ENCODE assay signal across 11 cellular contexts in the genomic region with DNA sequence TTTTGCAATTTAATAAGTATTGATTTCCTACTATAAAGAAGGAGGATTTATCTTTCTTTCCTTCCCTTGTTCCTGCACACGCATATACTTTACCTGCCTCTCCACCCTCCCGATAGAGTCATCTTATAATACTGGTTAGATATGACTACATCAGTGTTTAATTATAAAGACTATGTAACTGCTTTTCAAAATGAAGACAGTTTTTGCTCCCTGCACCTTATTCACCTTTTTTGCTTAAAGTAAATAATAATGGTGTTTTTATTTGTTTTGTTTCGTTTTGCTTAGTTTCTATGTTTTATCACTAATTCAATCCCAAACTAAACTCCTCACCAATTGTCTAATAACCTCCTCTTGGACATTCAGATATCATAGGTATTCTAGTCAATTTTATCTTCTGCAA.
"Had no signal": no experiment of that assay in that cellular context is flagged by ENCODE, and none has a peak within 500 bp of the region (broad histone marks: within the 10 kb centered on the region; RNA-seq: fewer than 3 reads in every experiment).

No MANE protein-coding gene starts in this region.

- DNase-seq: GM23248, GOT3, H7, H9, HCEC 1CT, HFFc6 had no signal

- H3K4me1 ChIP-seq: HAP-1 had no signal

- FAIRE-seq: H1, H54 had no signal

- H3K27ac ChIP-seq: GM23248 had no signal

- H3K4me2 ChIP-seq: GM23338 had no signal

- H3K4me3 ChIP-seq: GM23248, GM23338, HAP-1 had no signal

- ATAC-seq: GM23338, HCT116 had no signal
